In the genomic region with DNA sequence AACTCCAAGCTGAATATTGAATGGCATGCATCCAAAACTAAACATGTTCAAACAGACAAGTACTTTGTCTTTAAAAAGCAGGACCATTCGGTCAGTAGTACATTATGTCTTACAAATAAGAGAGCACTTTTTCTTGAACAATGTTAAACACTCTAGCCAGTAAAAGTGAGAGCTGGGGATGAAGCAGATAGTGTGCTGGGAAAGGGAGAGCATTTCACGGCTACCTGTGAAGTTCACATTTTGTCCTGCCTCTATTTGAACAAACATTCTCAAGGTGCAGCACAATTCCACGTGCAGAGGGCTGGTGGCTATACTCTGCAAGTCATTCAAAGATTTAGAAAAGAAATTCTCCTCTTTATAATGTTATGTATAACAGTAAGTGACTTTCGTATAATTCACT, we compare ENCODE assay signal across 26 cellular contexts.
"Had no signal": no experiment of that assay in that cellular context is flagged by ENCODE, and none has a peak within 500 bp of the region (broad histone marks: within the 10 kb centered on the region; RNA-seq: fewer than 3 reads in every experiment).

No MANE protein-coding gene starts in this region.

- H3K36me3 ChIP-seq: esophagus squamous epithelium, heart right ventricle, ovary, right lobe of liver, suprapubic skin, transverse colon, vagina had no signal

- H3K27ac ChIP-seq: esophagus squamous epithelium, heart right ventricle, ovary, right lobe of liver, suprapubic skin, transverse colon, vagina had no signal

- H3K4me1 ChIP-seq: esophagus squamous epithelium, heart right ventricle, right lobe of liver, suprapubic skin, transverse colon, vagina had no signal

- H3K4me3 ChIP-seq: esophagus squamous epithelium, heart right ventricle, ovary, right lobe of liver, suprapubic skin, transverse colon, vagina had no signal

- H3K9me3 ChIP-seq: ovary, right lobe of liver, suprapubic skin, vagina had no signal

- H3K27me3 ChIP-seq: esophagus squamous epithelium, heart right ventricle, ovary, right lobe of liver, suprapubic skin, transverse colon, vagina had no signal

- ATAC-seq: effector memory CD8-positive, alpha-beta T cell; heart right ventricle; left cardiac atrium; left ventricle myocardium superior; naive thymus-derived CD4-positive, alpha-beta T cell; right lobe of liver; stimulated activated naive CD8-positive, alpha-beta T cell treated with anti-CD3 and anti-CD28 coated beads, Interleukin-15, amount 100 ng/mL, for 72 hours had no signal

- DNase-seq: cortex of kidney; effector memory CD8-positive, alpha-beta T cell; erythroblast; esophagus squamous epithelium; foreskin melanocyte; glutamatergic neuron; heart right ventricle; hippocampal formation; left cardiac atrium; left ventricle myocardium superior; mesenchymal stem cell; midbrain; naive thymus-derived CD4-positive, alpha-beta T cell; nephron progenitor cell; nucleus accumbens; ovary; posterior cingulate gyrus; right lobe of liver; small intestine; stimulated activated CD4-positive, alpha-beta T cell treated with anti-CD3 and anti-CD28 coated beads, Interleukin-15, amount 100 ng/mL, for 24 hours; stimulated activated CD4-positive, alpha-beta T cell treated with anti-CD3 and anti-CD28 coated beads, Interleukin-2, amount 100 ng/mL, for 48 hours; stimulated activated naive CD4-positive, alpha-beta T cell; stimulated activated naive CD8-positive, alpha-beta T cell treated with anti-CD3 and anti-CD28 coated beads, Interleukin-15, amount 100 ng/mL, for 72 hours; transverse colon had no signal
